3 cellular contexts compared by ENCODE assay signal in the genomic region with DNA sequence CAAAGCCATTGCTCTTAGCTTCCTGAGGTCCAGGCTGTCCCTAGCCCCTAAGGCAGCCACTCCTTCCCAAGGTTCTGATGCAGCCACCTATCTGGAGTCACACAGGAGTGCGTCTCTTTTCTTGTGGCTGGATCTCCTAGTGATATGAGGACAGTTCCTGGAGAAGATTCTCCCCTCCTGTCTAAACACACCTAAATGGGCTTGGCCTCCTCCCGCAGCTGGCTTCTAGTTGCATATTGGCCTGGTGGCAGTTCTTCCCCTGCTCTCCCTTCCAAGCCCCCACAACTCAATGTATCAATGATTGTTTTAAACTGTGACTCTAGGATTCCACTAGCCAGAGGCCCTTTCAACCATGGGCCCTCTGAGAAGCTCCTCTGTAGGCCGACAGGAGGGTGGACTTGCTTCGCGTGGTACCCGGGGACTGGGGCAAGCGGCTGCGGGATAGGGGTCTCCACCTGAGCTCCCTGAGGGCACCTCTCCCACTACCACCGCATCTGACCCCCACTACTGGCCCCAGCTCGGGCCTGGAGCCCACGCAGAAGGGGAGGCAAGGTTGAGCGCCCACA.
TF ChIP-seq lines count a peak whose summit lies in the region.

No MANE protein-coding gene starts in this region.

TF ChIP-seq in SK-N-SH, 30 proteins besides CTCF, POLR2A, EP300 and RAD21:
- TF ChIP-seq FOXM1 (IDR thresholded peaks at IDR 0.05; ENCODE audit: low read depth): no peak
- TF ChIP-seq ELF1 (IDR thresholded peaks at IDR 0.05): no peak
- no peak for TF ChIP-seq CHD2 (IDR thresholded peaks at IDR 0.05; ENCODE audit: low read length, partially characterized antibody)
- TF ChIP-seq, protein P1, sequence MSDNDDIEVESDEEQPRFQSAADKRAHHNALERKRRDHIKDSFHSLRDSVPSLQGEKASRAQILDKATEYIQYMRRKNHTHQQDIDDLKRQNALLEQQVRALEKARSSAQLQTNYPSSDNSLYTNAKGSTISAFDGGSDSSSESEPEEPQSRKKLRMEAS (IDR thresholded peaks at IDR 0.05; ENCODE audit: low read depth): no peak

TF ChIP-seq in SK-N-SH treated with all-trans-retinoic acid at 6 μM for 48 hours, 23 proteins besides CTCF, POLR2A, EP300 and RAD21:
- TF ChIP-seq ESRRG (CRISPR knock-in tag; IDR thresholded peaks at IDR 0.05) (no peak), PPARA (CRISPR knock-in tag; IDR thresholded peaks at IDR 0.05; ENCODE audit: borderline replicate concordance) (no peak), ARNTL (CRISPR knock-in tag; IDR thresholded peaks at IDR 0.05; ENCODE audit: borderline replicate concordance, low read depth) (no peak)
- TF ChIP-seq, protein P2, sequence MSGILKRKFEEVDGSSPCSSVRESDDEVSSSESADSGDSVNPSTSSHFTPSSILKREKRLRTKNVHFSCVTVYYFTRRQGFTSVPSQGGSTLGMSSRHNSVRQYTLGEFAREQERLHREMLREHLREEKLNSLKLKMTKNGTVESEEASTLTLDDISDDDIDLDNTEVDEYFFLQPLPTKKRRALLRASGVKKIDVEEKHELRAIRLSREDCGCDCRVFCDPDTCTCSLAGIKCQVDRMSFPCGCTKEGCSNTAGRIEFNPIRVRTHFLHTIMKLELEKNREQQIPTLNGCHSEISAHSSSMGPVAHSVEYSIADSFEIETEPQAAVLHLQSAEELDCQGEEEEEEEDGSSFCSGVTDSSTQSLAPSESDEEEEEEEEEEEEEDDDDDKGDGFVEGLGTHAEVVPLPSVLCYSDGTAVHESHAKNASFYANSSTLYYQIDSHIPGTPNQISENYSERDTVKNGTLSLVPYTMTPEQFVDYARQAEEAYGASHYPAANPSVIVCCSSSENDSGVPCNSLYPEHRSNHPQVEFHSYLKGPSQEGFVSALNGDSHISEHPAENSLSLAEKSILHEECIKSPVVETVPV (CRISPR knock-in tag; IDR thresholded peaks at IDR 0.05): no peak

TF ChIP-seq in H1, 55 proteins besides CTCF, POLR2A, EP300 and RAD21:
- TF ChIP-seq BACH1 (IDR thresholded peaks at IDR 0.05; ENCODE audit: low read length) (no peak), SIN3A (conservative IDR thresholded peaks at IDR 0.05 in 1 of 2, IDR thresholded peaks at IDR 0.05 in 1 of 2; ENCODE audit: low read depth in 1 of 2, low read length in 2 of 2) (no peak), RXRA (IDR thresholded peaks at IDR 0.05; ENCODE audit: insufficient read depth, low read depth, low read length) (no peak), SIX5 (IDR thresholded peaks at IDR 0.05; ENCODE audit: low read depth, low read length) (no peak), BCL11A (IDR thresholded peaks at IDR 0.05; ENCODE audit: low read depth in 2 of 2, low read length in 2 of 2) (no peak), GTF2F1 (IDR thresholded peaks at IDR 0.05; ENCODE audit: borderline replicate concordance, low read depth, low read length) (no peak), SP1 (IDR thresholded peaks at IDR 0.05; ENCODE audit: low read depth, low read length) (no peak), YY1 (IDR thresholded peaks at IDR 0.05; ENCODE audit: low read depth, low read length) (no peak), KDM1A (IDR thresholded peaks at IDR 0.05; ENCODE audit: borderline replicate concordance, low read length) (no peak), CHD2 (IDR thresholded peaks at IDR 0.05; ENCODE audit: low read length) (no peak), SP2 (IDR thresholded peaks at IDR 0.05; ENCODE audit: low read length) (no peak), RNF2 (IDR thresholded peaks at IDR 0.05; ENCODE audit: borderline replicate concordance, low read depth, low read length, missing control alignments, poor library complexity, severe bottlenecking) (no peak), GABPA (IDR thresholded peaks at IDR 0.05; ENCODE audit: borderline replicate concordance, insufficient read depth, low read length) (no peak), POLR2AphosphoS5 (IDR thresholded peaks at IDR 0.05; ENCODE audit: low read depth, low read length) (no peak), TAF7 (optimal IDR thresholded peaks at IDR 0.05; ENCODE audit: borderline replicate concordance, low read depth, low read length) (no peak), NANOG (IDR thresholded peaks at IDR 0.05; ENCODE audit: insufficient read depth, low read depth, low read length, poor library complexity, severe bottlenecking) (no peak), FOSL1 (IDR thresholded peaks at IDR 0.05; ENCODE audit: insufficient read depth, low read depth, low read length) (no peak), CBX8 (IDR thresholded peaks at IDR 0.05; ENCODE audit: borderline replicate concordance, low read depth, low read length) (no peak)
- TF ChIP-seq, protein P1 (IDR thresholded peaks at IDR 0.05): no peak
TF ChIP-seq in H1: peak in this region for 0.
